Comparison of ENCODE assay signal across 27 cellular contexts in genomic region chr5:61207884-61208283, GRCh38.
"Had no signal": no experiment of that assay in that cellular context is flagged by ENCODE, and none has a peak within 500 bp of the region (broad histone marks: within the 10 kb centered on the region; RNA-seq: fewer than 3 reads in every experiment).

No MANE protein-coding gene starts in this region.

- H3K4me3 Mint-ChIP-seq: immature natural killer cell; memory B cell; naive thymus-derived CD4-positive, alpha-beta T cell; natural killer cell treated with Interleukin-12 subunit alpha and Interleukin-12 subunit beta and Interleukin-15 and Interleukin-18, amount 100 ng/mL, for 72 hours; stimulated activated naive B cell treated with anti-CD40 and anti-IgM and Interleukin-4, amounts not matched to agents 10 μg/mL and 1 μg/mL and 100 μg/mL, for 72 hours had no signal

- H3K9me3 ChIP-seq: mucosa of descending colon, pancreas, prostate gland, testis, thyroid gland, transverse colon, uterus had no signal

- H3K27me3 ChIP-seq: pancreas, stomach, testis, thyroid gland, transverse colon, uterus had no signal

- ATAC-seq: mucosa of descending colon; naive thymus-derived CD4-positive, alpha-beta T cell; natural killer cell treated with Interleukin-12 subunit alpha and Interleukin-12 subunit beta and Interleukin-15 and Interleukin-18, amount 100 ng/mL, for 72 hours; pancreas; right cardiac atrium; sciatic nerve; stimulated activated naive B cell treated with anti-CD40 and anti-IgM and Interleukin-4, amounts not matched to agents 10 μg/mL and 1 μg/mL and 100 μg/mL, for 72 hours; stimulated activated naive CD8-positive, alpha-beta T cell treated with anti-CD3 and anti-CD28 coated beads, Interleukin-15, Interleukin-2, amounts not matched to agents 100 U/mL and 50 U/mL, for 24 hours had no signal

- H3K27ac ChIP-seq: left ventricle myocardium inferior, pancreas, prostate gland, skin epidermis, stomach, testis, thyroid gland, transverse colon, uterus had no signal

- H3K4me1 ChIP-seq: left ventricle myocardium inferior, pancreas, prostate gland, stomach, testis, thyroid gland, transverse colon, uterus had no signal

- H3K4me1 Mint-ChIP-seq: immature natural killer cell, memory B cell had no signal

- H3K27ac Mint-ChIP-seq: immature natural killer cell; memory B cell; naive thymus-derived CD4-positive, alpha-beta T cell; natural killer cell treated with Interleukin-12 subunit alpha and Interleukin-12 subunit beta and Interleukin-15 and Interleukin-18, amount 100 ng/mL, for 72 hours; stimulated activated naive B cell treated with anti-CD40 and anti-IgM and Interleukin-4, amounts not matched to agents 10 μg/mL and 1 μg/mL and 100 μg/mL, for 72 hours had no signal

- DNase-seq: hypothalamus; immature natural killer cell; left ventricle myocardium inferior; midbrain; mucosa of descending colon; naive thymus-derived CD4-positive, alpha-beta T cell; pancreas; posterior cingulate gyrus; retina; right cardiac atrium; stimulated activated CD4-positive, alpha-beta T cell treated with anti-CD3 and anti-CD28 coated beads, Interleukin-12 subunit alpha, Interleukin-12 subunit beta, amount 100 ng/mL, for 4 hours; stimulated activated CD4-positive, alpha-beta T cell treated with anti-CD3 and anti-CD28 coated beads, Interleukin-15, amount 100 ng/mL, for 24 hours; stimulated activated CD4-positive, alpha-beta T cell treated with anti-CD3 and anti-CD28 coated beads, Interleukin-2, amount 100 ng/mL, for 24 hours; stimulated activated CD4-positive, alpha-beta T cell treated with anti-CD3 and anti-CD28 coated beads, Interleukin-4, amount 100 ng/mL, for 1 hour; stimulated activated naive B cell treated with anti-CD40 and anti-IgM and Interleukin-4, amounts not matched to agents 10 μg/mL and 1 μg/mL and 100 μg/mL, for 72 hours; stimulated activated naive CD8-positive, alpha-beta T cell treated with anti-CD3 and anti-CD28 coated beads, Interleukin-15, Interleukin-2, amounts not matched to agents 100 U/mL and 50 U/mL, for 24 hours; stomach; testis; thyroid gland; transverse colon; uterus had no signal

- H3K36me3 ChIP-seq: left ventricle myocardium inferior, pancreas, prostate gland, stomach, thyroid gland, transverse colon, uterus had no signal

- H3K4me3 ChIP-seq: left ventricle myocardium inferior, lung, mucosa of descending colon, pancreas, prostate gland, skin epidermis, stomach, testis, thyroid gland, transverse colon, uterus had no signal
